Comparison of ENCODE assay signal across 1 cellular context in genomic region chr16:30401768-30402425, GRCh38.
TF ChIP-seq lines count a peak whose summit lies in the region.

No MANE protein-coding gene starts in this region.

TF ChIP-seq in HepG2, 621 proteins besides CTCF, POLR2A, EP300 and RAD21 (continued from another document and continues in another):
- TF ChIP-seq TRIM22 (IDR thresholded peaks at IDR 0.05) (no peak), TOE1 (CRISPR knock-in tag; IDR thresholded peaks at IDR 0.05) (peak; percentile 65; the same call in 1 of the 2 replicates), MTA3 (CRISPR knock-in tag; IDR thresholded peaks at IDR 0.05) (no peak), MEF2D (CRISPR knock-in tag; IDR thresholded peaks at IDR 0.05) (peak; percentile 91), RORA (CRISPR knock-in tag; IDR thresholded peaks at IDR 0.05) (peak; percentile 95), ZFX (CRISPR knock-in tag; IDR thresholded peaks at IDR 0.05; ENCODE audit: low read depth) (peak; percentile 93), ZBTB7B (CRISPR knock-in tag; IDR thresholded peaks at IDR 0.05) (0 out of 2 replicates have a peak, but pooled peaks have one; percentile 36), SNAI1 (CRISPR knock-in tag; IDR thresholded peaks at IDR 0.05; ENCODE audit: borderline replicate concordance) (no peak), HNF1B (CRISPR knock-in tag; IDR thresholded peaks at IDR 0.05) (peak; percentile 83), NCOR1 (IDR thresholded peaks at IDR 0.05; ENCODE audit: borderline replicate concordance, low read length) (peak; percentile 86; the same call in 1 of the 2 replicates), ZNF580 (CRISPR knock-in tag; IDR thresholded peaks at IDR 0.05; ENCODE audit: borderline replicate concordance, low read depth) (peak; percentile 67; the same call in 1 of the 2 replicates), GPBP1L1 (CRISPR knock-in tag; IDR thresholded peaks at IDR 0.05) (no peak), ZNF205 (CRISPR knock-in tag; IDR thresholded peaks at IDR 0.05) (peak; percentile 70; the same call in 1 of the 2 replicates), ZNF18 (CRISPR knock-in tag; IDR thresholded peaks at IDR 0.05; ENCODE audit: insufficient replicate concordance) (no peak), ZBTB46 (CRISPR knock-in tag; IDR thresholded peaks at IDR 0.05; ENCODE audit: borderline replicate concordance) (no peak), BCL3 (CRISPR knock-in tag; IDR thresholded peaks at IDR 0.05) (no peak), ZNF362 (CRISPR knock-in tag; IDR thresholded peaks at IDR 0.05; ENCODE audit: borderline replicate concordance) (0 out of 2 replicates have a peak, but pooled peaks have one; percentile 23), ATF2 (CRISPR knock-in tag; IDR thresholded peaks at IDR 0.05) (peak; percentile 72; the same call in 1 of the 2 replicates), ZBTB25 (CRISPR knock-in tag; IDR thresholded peaks at IDR 0.05) (peak; percentile 75; the same call in 1 of the 2 replicates), ZFY (CRISPR knock-in tag; IDR thresholded peaks at IDR 0.05) (peak; percentile 78), WIZ (CRISPR knock-in tag; IDR thresholded peaks at IDR 0.05) (no peak; the same call in 1 of the 2 replicates), NPAS2 (CRISPR knock-in tag; IDR thresholded peaks at IDR 0.05; ENCODE audit: borderline replicate concordance) (no peak), ETV5 (CRISPR knock-in tag; IDR thresholded peaks at IDR 0.05; ENCODE audit: borderline replicate concordance) (no peak), TBX3 (IDR thresholded peaks at IDR 0.05; ENCODE audit: borderline replicate concordance) (peak; percentile 93), FOXO1 (CRISPR knock-in tag; IDR thresholded peaks at IDR 0.05) (peak; percentile 90), RARA (CRISPR knock-in tag; IDR thresholded peaks at IDR 0.05) (peak; percentile 88), SMAD1 (CRISPR knock-in tag; IDR thresholded peaks at IDR 0.05; ENCODE audit: borderline replicate concordance, low read depth) (no peak), ZBTB7A (CRISPR knock-in tag; IDR thresholded peaks at IDR 0.05) (no peak), MAZ (IDR thresholded peaks at IDR 0.05; ENCODE audit: borderline replicate concordance, low read depth, low read length) (no peak), MAZ (CRISPR knock-in tag; IDR thresholded peaks at IDR 0.05; ENCODE audit: low read depth) (0 out of 2 replicates have a peak, but pooled peaks have one; percentile 44), PHF5A (CRISPR knock-in tag; IDR thresholded peaks at IDR 0.05; ENCODE audit: low read depth, unreplicated experiment) (peak; percentile 51), ZSCAN30 (CRISPR knock-in tag; IDR thresholded peaks at IDR 0.05) (no peak), ZNF704 (CRISPR knock-in tag; IDR thresholded peaks at IDR 0.05; ENCODE audit: borderline replicate concordance) (0 out of 2 replicates have a peak, but pooled peaks have one; percentile 50), SOX5 (CRISPR knock-in tag; IDR thresholded peaks at IDR 0.05; ENCODE audit: borderline replicate concordance) (peak; percentile 96), GABPA (IDR thresholded peaks at IDR 0.05; ENCODE audit: low read depth, low read length) (no peak), GABPA (CRISPR knock-in tag; IDR thresholded peaks at IDR 0.05; ENCODE audit: low read depth) (peak; percentile 54), SPEN (CRISPR knock-in tag; IDR thresholded peaks at IDR 0.05; ENCODE audit: low read depth) (peak; percentile 26; the same call in 1 of the 2 replicates), ZNF414 (CRISPR knock-in tag; IDR thresholded peaks at IDR 0.05) (peak; percentile 74; the same call in 1 of the 2 replicates), ZNF883 (CRISPR knock-in tag; IDR thresholded peaks at IDR 0.05; ENCODE audit: not compliant biosample characterization) (peak; percentile 31), KLF16 (CRISPR knock-in tag; IDR thresholded peaks at IDR 0.05) (peak in 1 of 2 experiments; percentile 67; a peak in 1 of 4 replicates), AHR (CRISPR knock-in tag; IDR thresholded peaks at IDR 0.05) (no peak; the same call in 1 of the 2 replicates), UBTF (CRISPR knock-in tag; IDR thresholded peaks at IDR 0.05) (peak; percentile 53; the same call in 1 of the 2 replicates), CREM (IDR thresholded peaks at IDR 0.05) (peak; percentile 53; the same call in 1 of the 2 replicates), CREM (CRISPR knock-in tag; IDR thresholded peaks at IDR 0.05) (no peak), ZNF816 (CRISPR knock-in tag; IDR thresholded peaks at IDR 0.05; ENCODE audit: borderline replicate concordance) (0 out of 2 replicates have a peak, but pooled peaks have one; percentile 67), ATF1 (CRISPR knock-in tag; IDR thresholded peaks at IDR 0.05) (peak; percentile 47; the same call in 1 of the 2 replicates)
